ENCODE assay signal across 14 cellular contexts in the genomic region with DNA sequence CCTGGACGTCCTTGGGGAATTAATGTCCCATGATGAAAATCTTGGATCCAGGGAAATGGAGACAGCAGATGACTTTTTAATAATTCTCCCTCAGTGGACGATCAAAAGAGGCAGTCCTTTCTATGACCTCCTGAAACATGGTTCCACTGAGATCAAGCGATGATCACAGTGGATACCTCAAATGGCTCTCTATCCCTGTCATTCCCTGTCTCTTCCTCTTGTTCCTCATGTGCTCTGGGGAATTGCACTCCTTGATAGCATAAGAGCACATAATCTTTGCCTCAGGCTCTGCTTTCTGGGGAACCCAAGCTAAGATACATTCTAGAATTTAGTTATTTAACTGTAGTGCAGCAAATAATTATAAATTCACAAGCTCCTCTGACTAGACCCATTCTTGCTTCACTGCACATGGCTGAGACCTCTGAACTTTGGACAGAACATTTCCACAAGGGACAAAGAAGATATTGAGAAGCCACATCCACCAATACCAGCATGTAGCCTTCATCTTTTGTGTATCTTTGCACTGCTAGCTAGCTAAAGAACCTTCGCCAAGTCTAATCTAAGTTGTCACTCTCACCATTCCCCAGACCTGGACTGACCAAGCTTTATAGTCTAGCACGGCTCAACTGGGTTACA.
"Had no signal": no experiment of that assay in that cellular context is flagged by ENCODE, and none has a peak within 500 bp of the region (broad histone marks: within the 10 kb centered on the region; RNA-seq: fewer than 3 reads in every experiment).

No MANE protein-coding gene starts in this region.

- H3K36me3 ChIP-seq: gastrocnemius medialis, heart right ventricle, left lung, lower lobe of right lung, tibial nerve had no signal

- H3K27me3 ChIP-seq: gastrocnemius medialis, heart right ventricle, left lung, testis, tibial nerve had no signal

- H3K4me1 ChIP-seq: gastrocnemius medialis, heart right ventricle, left lung, lower lobe of right lung, psoas muscle, testis, tibial nerve had no signal

- H3K9me3 ChIP-seq: gastrocnemius medialis, left lung, lower lobe of right lung, psoas muscle, testis, tibial nerve had no signal

- H3K4me3 ChIP-seq: gastrocnemius medialis, heart right ventricle, left lung, lower lobe of right lung, psoas muscle, testis, tibial nerve had no signal

- DNase-seq: effector memory CD4-positive, alpha-beta T cell; gastrocnemius medialis; heart right ventricle; left lung; lower lobe of right lung; mesendoderm; naive B cell; occipital lobe; psoas muscle; retina; stimulated activated CD4-positive, alpha-beta T cell treated with anti-CD3 and anti-CD28 coated beads, Interleukin-4, amount 100 ng/mL, for 24 hours; stimulated activated naive CD8-positive, alpha-beta T cell treated with anti-CD3 and anti-CD28 coated beads, Interleukin-15, amount 100 ng/mL, for 72 hours; testis had no signal

- H3K27ac ChIP-seq: gastrocnemius medialis, heart right ventricle, left lung, lower lobe of right lung, psoas muscle, testis, tibial nerve had no signal
